ENCODE assay signal across 19 cellular contexts in genomic region chr6:168608113-168608400, GRCh38.
DNase-seq lines count a peak whose midpoint lies in the region; FAIRE-seq and TF ChIP-seq lines count a peak whose summit lies in the region.
"Had no signal": no experiment of that assay in that cellular context is flagged by ENCODE, and none has a peak within 500 bp of the region (broad histone marks: within the 10 kb centered on the region; RNA-seq: fewer than 3 reads in every experiment).

No MANE protein-coding gene starts in this region.

- H3K4ac ChIP-seq in H1 (replicated peaks; ENCODE audit: insufficient read length, low read depth, low read length) = no peak overlapping the region

- no peak overlapping the region for H2BK120ac ChIP-seq in H1 (replicated peaks; ENCODE audit: low read depth, low read length)

- H3K23ac ChIP-seq in H1 (ENCODE audit: insufficient read length) = no peak overlapping the region

- peak overlapping the region in 1 of 10 experiments; percentile 17; a peak in 1 of 20 replicates for H3K4me3 ChIP-seq in BLaER1 treated with 17β-estradiol and CSF1 and Interleukin-3, amounts not matched to agents 10 nM and 100 nM
- H3K4me3 ChIP-seq in H1 (ENCODE audit: extremely low read depth in 1 of 4, insufficient read depth in 2 of 4, low read depth in 3 of 4, low read length in 4 of 4) = no peak overlapping the region
- no peak overlapping the region for H3K4me3 ChIP-seq in muscle layer of duodenum (ENCODE audit: low read depth in 1 of 2, low read length in 2 of 2)
- no peak overlapping the region for H3K4me3 ChIP-seq in stomach
- H3K4me3 ChIP-seq in SK-N-SH (ENCODE audit: low read depth in 2 of 2, low read length in 1 of 2) = no peak overlapping the region
- H3K4me3 ChIP-seq: SK-N-MC had no signal

- H3K27ac ChIP-seq in BLaER1 treated with 17β-estradiol and CSF1 and Interleukin-3, amounts not matched to agents 10 nM and 100 nM = peak overlapping the region in 6 of 11 experiments; percentile 36 to 62 (median 53); a peak in 10 of 22 replicates
- H3K27ac ChIP-seq in H1 (ENCODE audit: low read depth, low read length) (no peak overlapping the region), muscle layer of duodenum (ENCODE audit: low read length) (peak overlapping the region; percentile 45), stomach (peak overlapping the region in 3 of 5 donors; percentile 60 to 64 (median 61)), SK-N-SH (ENCODE audit: low read depth in 2 of 2, low read length in 1 of 2) (no peak overlapping the region)
- H3K27ac ChIP-seq: C4-2B, SK-N-MC had no signal

- POLR2A ChIA-PET in H1 (lab: Charles Lee; ENCODE audit: partially characterized antibody) = interaction anchor here (0.6 kb wide), 1 partner anchor 736 kb away, joined by 3 read pairs; no protein-coding TSS in a partner anchor
- POLR2A ChIA-PET in SK-N-SH (lab: Yijun Ruan, JAX) = no interaction called here

- 80% methylated on average over 11 of the region's 11 CpGs; no CpG with 5 or more reads in 1 of the 2 experiments for WGBS in H1 (ENCODE audit: extremely low coverage in 1 of 2, insufficient coverage in 1 of 2, insufficient read length in 1 of 2, insufficient replicate concordance in 2 of 2, low coverage in 1 of 2, low lambda C conversion rate in 2 of 2, missing lambda C conversion rate in 1 of 2), 2 experiments
- WGBS in stomach, 5 donors = 82 to 86% (median 84%) methylated on average over 11 of the region's 11 CpGs
- 56% methylated on average over 10 of the region's 11 CpGs for WGBS in SK-N-SH (ENCODE audit: low lambda C conversion rate)

- FAIRE-seq in H1 (lab: Jason Lieb, UNC) = no peak
- FAIRE-seq: D721Med, GM19239, H54, HTR-8/SVneo had no signal

- H4K8ac ChIP-seq in H1 (ENCODE audit: extremely low read depth, insufficient read depth, low read length) = no peak overlapping the region

- no peak overlapping the region for H2BK5ac ChIP-seq in H1 (ENCODE audit: low read depth, low read length)

- H3K79me1 ChIP-seq in H1 (ENCODE audit: low read depth, low read length) = no peaks in the 10 kb centered on the region

- TF ChIP-seq CTCF in H1 (IDR thresholded peaks at IDR 0.05; ENCODE audit: control extremely low read depth in 1 of 3, insufficient read depth in 1 of 3, low read depth in 1 of 3, low read length in 3 of 3) (no peak), stomach (IDR thresholded peaks at IDR 0.05) (no peak), SK-N-SH (IDR thresholded peaks at IDR 0.05) (no peak)

- no peaks in the 10 kb centered on the region for H3K36me3 ChIP-seq in BLaER1 treated with 17β-estradiol and CSF1 and Interleukin-3, amounts not matched to agents 10 nM and 100 nM
- H3K36me3 ChIP-seq in H1 (ENCODE audit: control insufficient read depth in 2 of 4, insufficient read depth in 4 of 4, low read length in 3 of 4) (no peaks in the 10 kb centered on the region), muscle layer of duodenum (ENCODE audit: control insufficient read depth in 1 of 2, insufficient read depth in 2 of 2, low read length in 2 of 2) (peaks cover 0 to 7% of the 10 kb centered on the region in 2 donors), stomach (peaks cover 0 to 18% (median 0%) of the 10 kb centered on the region in 4 donors), SK-N-SH (replicated peaks in 1 of 2; ENCODE audit: control insufficient read depth in 1 of 2, insufficient read depth in 2 of 2, low read length in 1 of 2) (no peaks in the 10 kb centered on the region)

- no peak overlapping the region for H2BK12ac ChIP-seq in H1 (ENCODE audit: low read depth, low read length)

- peaks cover 13 to 74% (median 61%) of the 10 kb centered on the region in 10 experiments for H3K4me1 ChIP-seq in BLaER1 treated with 17β-estradiol and CSF1 and Interleukin-3, amounts not matched to agents 10 nM and 100 nM
- H3K4me1 ChIP-seq in H1 (replicated peaks in 1 of 4; ENCODE audit: control insufficient read depth in 3 of 4, insufficient read depth in 4 of 4, low read length in 3 of 4) (peaks cover 4 to 7% (median 5%) of the 10 kb centered on the region in 4 experiments), muscle layer of duodenum (ENCODE audit: control insufficient read depth in 1 of 2, insufficient read depth in 2 of 2, low read length in 2 of 2) (no peaks in the 10 kb centered on the region), stomach (peaks cover 0 to 26% (median 3%) of the 10 kb centered on the region in 4 donors), SK-N-SH (ENCODE audit: control insufficient read depth in 1 of 2, insufficient read depth in 2 of 2, low read depth in 1 of 2, low read length in 1 of 2) (no peaks in the 10 kb centered on the region; a peak in 1 of 4 replicates)

- DNase-seq in H1 (ENCODE audit: low read depth in 1 of 2, low spot score in 2 of 2) (no peak), stomach (no peak), NCI-H2107 treated with DMSO at 0.1 percent for 48 hours (lab: John Stamatoyannopoulos, UW; ENCODE audit: unreplicated experiment) (no peak), hippocampal formation (lab: John Stamatoyannopoulos, UW) (no peak), KBM-7 (no peak), SK-N-SH (no peak)
- DNase-seq: 8988T, GDM1, IMR-90, MV-4-11, NCI-H446 had no signal

- peak overlapping the region; percentile 50 to 79 (median 73); a peak in 20 of 22 replicates for H3K4me2 ChIP-seq in BLaER1 treated with 17β-estradiol and CSF1 and Interleukin-3, amounts not matched to agents 10 nM and 100 nM
- H3K4me2 ChIP-seq in H1 (ENCODE audit: insufficient read depth in 1 of 2, low read depth in 2 of 2, low read length in 2 of 2) = peak overlapping the region; percentile 4 to 28; a peak in 1 of 4 replicates
- no peak overlapping the region for H3K4me2 ChIP-seq in SK-N-SH

- no peak overlapping the region for H2BK15ac ChIP-seq in H1 (ENCODE audit: low read length)

- H2BK20ac ChIP-seq in H1 (ENCODE audit: low read length) = no peak overlapping the region

- H2AFZ ChIP-seq in H1 (ENCODE audit: low read length) (no peak overlapping the region), SK-N-SH (ENCODE audit: low read depth) (no peak overlapping the region)

- no peaks in the 10 kb centered on the region for H4K20me1 ChIP-seq in BLaER1 treated with 17β-estradiol and CSF1 and Interleukin-3, amounts not matched to agents 10 nM and 100 nM
- H4K20me1 ChIP-seq in H1 (replicated peaks in 1 of 2; ENCODE audit: control insufficient read depth in 1 of 2, insufficient read depth in 2 of 2, low read length in 2 of 2) (no peaks in the 10 kb centered on the region), SK-N-SH (ENCODE audit: insufficient read depth) (no peaks in the 10 kb centered on the region)

- H3K79me2 ChIP-seq in H1 (ENCODE audit: control insufficient read depth in 1 of 2, insufficient read depth in 2 of 2, low read length in 2 of 2) = no peaks in the 10 kb centered on the region
- no peaks in the 10 kb centered on the region for H3K79me2 ChIP-seq in SK-N-SH (ENCODE audit: insufficient read depth)

- no peak overlapping the region for H2AK5ac ChIP-seq in H1 (ENCODE audit: low read depth, low read length)

- no peak overlapping the region for H4K91ac ChIP-seq in H1 (replicated peaks; ENCODE audit: insufficient read length, low read length)

- no peaks in the 10 kb centered on the region for H3F3A ChIP-seq in SK-N-SH (replicated peaks; ENCODE audit: insufficient read depth)

- H3K56ac ChIP-seq in H1 (replicated peaks; ENCODE audit: insufficient read length, low read depth, low read length) = no peak overlapping the region

- no peak overlapping the region for H3K18ac ChIP-seq in H1 (ENCODE audit: extremely low read depth, low read length)

- in situ Hi-C loops in KBM-7 (cut with MboI; ENCODE audit: low pct_unique_long_range_greater_than_20kb, low sequenced_read_pairs) = no loop called here

- H3K23me2 ChIP-seq in H1 (ENCODE audit: low read depth, low read length) = no peaks in the 10 kb centered on the region

- H3K9ac ChIP-seq in BLaER1 treated with 17β-estradiol and CSF1 and Interleukin-3, amounts not matched to agents 10 nM and 100 nM = peak overlapping the region in 7 of 11 experiments; percentile 5 to 53 (median 40); a peak in 7 of 22 replicates
- H3K9ac ChIP-seq in H1 (replicated peaks in 1 of 4; ENCODE audit: extremely low read depth in 1 of 4, low read depth in 3 of 4, low read length in 3 of 4) (no peak overlapping the region), SK-N-SH (no peak overlapping the region)

- H3K27me3 ChIP-seq in BLaER1 treated with 17β-estradiol and CSF1 and Interleukin-3, amounts not matched to agents 10 nM and 100 nM = no peaks in the 10 kb centered on the region
- no peaks in the 10 kb centered on the region for H3K27me3 ChIP-seq in H1 (replicated peaks in 1 of 4; ENCODE audit: control insufficient read depth in 3 of 4, extremely low read depth in 1 of 4, insufficient read depth in 3 of 4, low read length in 3 of 4)
- H3K27me3 ChIP-seq in muscle layer of duodenum (ENCODE audit: low read depth, low read length) = no peaks in the 10 kb centered on the region
- H3K27me3 ChIP-seq in stomach = no peaks in the 10 kb centered on the region
- H3K27me3 ChIP-seq in SK-N-SH (ENCODE audit: insufficient read depth) = no peaks in the 10 kb centered on the region

- H4K5ac ChIP-seq in H1 (ENCODE audit: insufficient read length, low read depth, low read length) = no peak overlapping the region

- H3K14ac ChIP-seq in H1 (ENCODE audit: insufficient read length) = no peak overlapping the region

- intact Hi-C loops in stomach (cut with DNase I; ENCODE audit: low total_unique reads) = no loop called here

- no peak for TF ChIP-seq EP300 in H1 (IDR thresholded peaks at IDR 0.05; ENCODE audit: borderline replicate concordance in 1 of 2, low read depth in 2 of 2, low read length in 2 of 2)
- no peak for TF ChIP-seq EP300 in stomach (IDR thresholded peaks at IDR 0.05)
- TF ChIP-seq EP300 in SK-N-SH (IDR thresholded peaks at IDR 0.05; ENCODE audit: borderline replicate concordance in 1 of 2, low read depth in 1 of 2, low read length in 1 of 2) = no peak

- peaks cover 6 to 12% (median 10%) of the 10 kb centered on the region in 11 experiments; a peak in 21 of 22 replicates for H3K9me3 ChIP-seq in BLaER1 treated with 17β-estradiol and CSF1 and Interleukin-3, amounts not matched to agents 10 nM and 100 nM (replicated peaks in 1 of 11)
- H3K9me3 ChIP-seq in H1 (ENCODE audit: insufficient read depth in 2 of 2, low read depth in 1 of 2, low read length in 1 of 2) (peaks cover 4 to 10% of the 10 kb centered on the region in 2 experiments; a peak in 2 of 4 replicates), muscle layer of duodenum (ENCODE audit: control insufficient read depth in 1 of 2, low read length in 2 of 2) (no peaks in the 10 kb centered on the region), stomach (no peaks in the 10 kb centered on the region), SK-N-SH (no peaks in the 10 kb centered on the region)

- H3K9me2 ChIP-seq in SK-N-SH = no peaks in the 10 kb centered on the region

- TF ChIP-seq RAD21 in H1 (IDR thresholded peaks at IDR 0.05 in 1 of 2, conservative IDR thresholded peaks at IDR 0.05 in 1 of 2; ENCODE audit: low read depth in 2 of 2, low read length in 2 of 2) (no peak), SK-N-SH (IDR thresholded peaks at IDR 0.05; ENCODE audit: low read length) (no peak)

- TF ChIP-seq POLR2A in H1 (IDR thresholded peaks at IDR 0.05; ENCODE audit: control extremely low read depth in 1 of 2, low read depth in 2 of 2, low read length in 2 of 2) (no peak), stomach (IDR thresholded peaks at IDR 0.05) (no peak)

- CTCF ChIA-PET in H1 (lab: Charles Lee; ENCODE audit: partially characterized antibody) = interaction anchor here (1.1 to 1.3 kb wide), 4 partner anchors 65 to 276 kb away, joined by 3 to 5 read pairs (median 4); no protein-coding TSS in a partner anchor
- CTCF ChIA-PET in SK-N-SH (lab: Yijun Ruan, JAX) = no interaction called here

Comparison
In these comparisons a context has a peak if more than half of its experiments do, and no peak if none do; other contexts are left out.
1. H3K27ac ChIP-seq: peak in BLaER1 treated with 17β-estradiol and CSF1 and Interleukin-3, amounts not matched to agents 10 nM and 100 nM (6 of 11), muscle layer of duodenum (single experiment) and stomach (3 of 5); none in H1 (single experiment) and SK-N-SH (0 of 2).
2. H3K9ac ChIP-seq: peak in BLaER1 treated with 17β-estradiol and CSF1 and Interleukin-3, amounts not matched to agents 10 nM and 100 nM (7 of 11); none in H1 (0 of 4) and SK-N-SH (single experiment).